28 cellular contexts compared by ENCODE assay signal in genomic region chr2:225582355-225583116, GRCh38.
DNase-seq lines count a peak whose midpoint lies in the region; ATAC-seq and TF ChIP-seq lines count a peak whose summit lies in the region.
"Had no signal": no experiment of that assay in that cellular context is flagged by ENCODE, and none has a peak within 500 bp of the region (broad histone marks: within the 10 kb centered on the region; RNA-seq: fewer than 3 reads in every experiment).

No MANE protein-coding gene starts in this region.

- H3K36me3 ChIP-seq in RWPE2 (ENCODE audit: low read depth) (no peaks in the 10 kb centered on the region), neuronal stem cell (replicated peaks in 1 of 2; ENCODE audit: control insufficient read depth in 2 of 2, insufficient read depth in 2 of 2, low read length in 2 of 2) (no peaks in the 10 kb centered on the region), upper lobe of right lung (no peaks in the 10 kb centered on the region)
- H3K36me3 ChIP-seq: BE2C had no signal

- TF ChIP-seq CTCF in RWPE2 (IDR thresholded peaks at IDR 0.05; ENCODE audit: poor library complexity, severe bottlenecking) (no peak), upper lobe of right lung (IDR thresholded peaks at IDR 0.05) (no peak)

- intact Hi-C loops in activated CD4-positive, alpha-beta T cell treated with anti-CD3 and anti-CD28 coated beads, Interleukin-2, amount 10 ng/mL, durations not matched to agents 24 days and 14 days (cut with micrococcal nuclease): no loop called here
- intact Hi-C loops in upper lobe of right lung (cut with DNase I): no loop called here

- H4K8ac ChIP-seq in neuronal stem cell (ENCODE audit: low read depth, low read length): no peak overlapping the region

- no peaks in the 10 kb centered on the region for H3K36me3 Mint-ChIP-seq in activated CD4-positive, alpha-beta T cell treated with anti-CD3 and anti-CD28 coated beads, Interleukin-2, amount 10 ng/mL, durations not matched to agents 24 days and 14 days (ENCODE audit: low read depth)
- H3K36me3 Mint-ChIP-seq: CD14-positive monocyte; CD8-positive, alpha-beta memory T cell had no signal

- H3K9me3 Mint-ChIP-seq in activated CD4-positive, alpha-beta T cell treated with anti-CD3 and anti-CD28 coated beads, Interleukin-2, amount 10 ng/mL, durations not matched to agents 24 days and 14 days: no peaks in the 10 kb centered on the region
- H3K9me3 Mint-ChIP-seq: CD8-positive, alpha-beta memory T cell had no signal

- H2BK120ac ChIP-seq in neuronal stem cell (ENCODE audit: low read depth, low read length): no peak overlapping the region

- peak overlapping the region; percentile 39 for H2BK5ac ChIP-seq in neuronal stem cell (ENCODE audit: low read length)

- H3K4ac ChIP-seq in neuronal stem cell (ENCODE audit: low read length): no peak overlapping the region

- H3K4me3 ChIP-seq in RWPE2 (ENCODE audit: severe bottlenecking) (no peak overlapping the region), neuronal stem cell (ENCODE audit: low read length in 2 of 2) (no peak overlapping the region), upper lobe of right lung (no peak overlapping the region)
- H3K4me3 ChIP-seq: SK-N-MC had no signal

- H3K27ac ChIP-seq in RWPE2 (ENCODE audit: poor library complexity, severe bottlenecking): no peak overlapping the region
- no peak overlapping the region for H3K27ac ChIP-seq in neuronal stem cell (replicated peaks; ENCODE audit: low read length)
- no peak overlapping the region for H3K27ac ChIP-seq in upper lobe of right lung
- H3K27ac ChIP-seq: SK-N-MC had no signal

- H4K91ac ChIP-seq in neuronal stem cell (ENCODE audit: low read depth, low read length, poor library complexity): no peak overlapping the region

- DNase-seq in activated CD4-positive, alpha-beta T cell treated with anti-CD3 and anti-CD28 coated beads, Interleukin-2, amount 10 ng/mL, durations not matched to agents 24 days and 14 days: peak; percentile 46
- DNase-seq in activated CD4-positive, alpha-beta T cell treated with anti-CD3 and anti-CD28 coated beads, Interleukin-2, amount 50 U/mL, for 1 hour: no peak
- DNase-seq in RWPE2 (ENCODE audit: low spot score) (peak; percentile 34), neuronal stem cell (ENCODE audit: low spot score) (no peak), upper lobe of right lung (no peak), glomerular visceral epithelial cell (ENCODE audit: extremely low spot score) (no peak)
- DNase-seq: 8988T; ACHN; BE2C; Calu3; CD8-positive, alpha-beta memory T cell; DMS153; DND-41; Karpas-422; NCI-H1092 treated with DMSO at 0.1 percent for 48 hours; NCI-H1436; NCI-H187; NCI-H2081 treated with DMSO at 0.1 percent for 48 hours; NCI-H2171; NCI-H226; NCI-H510A; NCI-H69; RPMI8226; SIG-M5 had no signal

- H3K4me3 Mint-ChIP-seq in activated CD4-positive, alpha-beta T cell treated with anti-CD3 and anti-CD28 coated beads, Interleukin-2, amount 10 ng/mL, durations not matched to agents 24 days and 14 days: no peak overlapping the region
- H3K4me3 Mint-ChIP-seq: CD14-positive monocyte; CD8-positive, alpha-beta memory T cell had no signal

- H3K4me1 Mint-ChIP-seq in activated CD4-positive, alpha-beta T cell treated with anti-CD3 and anti-CD28 coated beads, Interleukin-2, amount 10 ng/mL, durations not matched to agents 24 days and 14 days: no peaks in the 10 kb centered on the region
- H3K4me1 Mint-ChIP-seq: CD14-positive monocyte; CD8-positive, alpha-beta memory T cell had no signal

- H3K9ac ChIP-seq in neuronal stem cell (ENCODE audit: low read depth, low read length, poor library complexity): no peak overlapping the region

- no peak overlapping the region for H2AFZ ChIP-seq in neuronal stem cell (ENCODE audit: low read length)

- H3K23ac ChIP-seq in neuronal stem cell (ENCODE audit: low read depth, low read length, poor library complexity): peak overlapping the region; percentile 25

- no peaks in the 10 kb centered on the region for H3K27me3 Mint-ChIP-seq in activated CD4-positive, alpha-beta T cell treated with anti-CD3 and anti-CD28 coated beads, Interleukin-2, amount 10 ng/mL, durations not matched to agents 24 days and 14 days

- H3K9me3 ChIP-seq in RWPE2 (ENCODE audit: severe bottlenecking) (no peaks in the 10 kb centered on the region), neuronal stem cell (replicated peaks in 1 of 2; ENCODE audit: control insufficient read depth in 2 of 2, insufficient read depth in 1 of 2, low read depth in 1 of 2, low read length in 2 of 2) (no peaks in the 10 kb centered on the region), upper lobe of right lung (no peaks in the 10 kb centered on the region)
- H3K9me3 ChIP-seq: BE2C had no signal

- peaks cover 14% of the 10 kb centered on the region for H3K27me3 ChIP-seq in RWPE2 (ENCODE audit: insufficient read depth, poor library complexity, severe bottlenecking)
- no peaks in the 10 kb centered on the region for H3K27me3 ChIP-seq in neuronal stem cell (ENCODE audit: control insufficient read depth in 3 of 3, insufficient read depth in 3 of 3, low read depth in 1 of 3, low read length in 3 of 3)
- H3K27me3 ChIP-seq in upper lobe of right lung: no peaks in the 10 kb centered on the region
- H3K27me3 ChIP-seq: BE2C had no signal

- no CpG with 5 or more reads among the region's 49 CpGs for WGBS in neuronal stem cell (ENCODE audit: extremely low coverage in 2 of 2, insufficient read length in 2 of 2, insufficient replicate concordance in 1 of 2), 2 donors

- H2BK12ac ChIP-seq in neuronal stem cell (ENCODE audit: low read length): no peak overlapping the region

- H2BK15ac ChIP-seq in neuronal stem cell (ENCODE audit: low read length): peak overlapping the region; percentile 49

- H3K18ac ChIP-seq in neuronal stem cell (ENCODE audit: low read length): peak overlapping the region; percentile 57

- no peak overlapping the region for H3K14ac ChIP-seq in neuronal stem cell (ENCODE audit: low read length)

- H3K4me2 ChIP-seq in neuronal stem cell (ENCODE audit: insufficient read depth, low read length, poor library complexity, severe bottlenecking): no peak overlapping the region

- no peaks in the 10 kb centered on the region for H3K79me1 ChIP-seq in neuronal stem cell (ENCODE audit: low read depth, low read length)

- H3K27ac Mint-ChIP-seq in activated CD4-positive, alpha-beta T cell treated with anti-CD3 and anti-CD28 coated beads, Interleukin-2, amount 10 ng/mL, durations not matched to agents 24 days and 14 days: no peak overlapping the region
- H3K27ac Mint-ChIP-seq: CD14-positive monocyte; CD8-positive, alpha-beta memory T cell had no signal

- H2AK5ac ChIP-seq in neuronal stem cell (ENCODE audit: low read depth, low read length): peak overlapping the region; percentile 56

- ATAC-seq in RWPE2 (ENCODE audit: low read depth) (no peak), upper lobe of right lung (peak; percentile 32), GM21619 (IDR thresholded peaks at IDR 0.05; ENCODE audit: unreplicated experiment) (no peak), GM19467 (IDR thresholded peaks at IDR 0.05; ENCODE audit: unreplicated experiment) (no peak)

- H3K4me1 ChIP-seq in RWPE2 (ENCODE audit: insufficient read depth, poor library complexity, severe bottlenecking) (no peaks in the 10 kb centered on the region), neuronal stem cell (ENCODE audit: control insufficient read depth in 2 of 2, insufficient read depth in 1 of 2, low read depth in 1 of 2, low read length in 2 of 2) (no peaks in the 10 kb centered on the region), upper lobe of right lung (no peaks in the 10 kb centered on the region)
- H3K4me1 ChIP-seq: BE2C had no signal

Comparison
In these comparisons a context has a peak if more than half of its experiments do, and no peak if none do; other contexts are left out.
1. DNase-seq: peak in activated CD4-positive, alpha-beta T cell treated with anti-CD3 and anti-CD28 coated beads, Interleukin-2, amount 10 ng/mL, durations not matched to agents 24 days and 14 days (single experiment) and RWPE2 (single experiment); none in activated CD4-positive, alpha-beta T cell treated with anti-CD3 and anti-CD28 coated beads, Interleukin-2, amount 50 U/mL, for 1 hour (single experiment), neuronal stem cell (single experiment), upper lobe of right lung (single experiment) and glomerular visceral epithelial cell (single experiment).